In the genomic region with DNA sequence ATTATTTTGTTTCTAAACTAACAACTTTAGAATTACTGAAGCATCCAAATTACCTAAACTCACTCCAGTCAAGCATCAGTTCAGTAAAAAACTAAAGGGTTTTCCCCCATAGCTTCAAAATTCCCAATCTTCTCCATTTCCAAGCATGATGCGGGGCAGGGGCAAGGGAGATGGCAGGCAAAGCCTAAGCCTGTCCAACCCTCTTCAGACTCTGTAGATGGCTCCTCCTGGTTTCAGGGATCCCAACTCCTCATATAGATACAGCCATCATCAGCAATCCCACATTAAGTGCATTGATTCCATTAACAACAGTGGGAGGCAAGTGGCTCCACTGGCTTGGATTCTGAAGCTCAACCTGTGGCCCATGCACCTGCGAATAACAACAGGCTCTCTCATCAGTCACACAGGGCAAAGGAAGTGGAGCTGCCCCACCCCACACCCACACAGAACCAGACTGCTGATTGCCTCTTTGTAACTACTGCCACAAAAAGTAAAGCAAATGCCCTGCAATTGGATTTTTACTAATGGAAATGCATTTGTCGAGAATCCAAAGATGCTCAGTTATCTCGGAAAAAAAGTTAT, we compare ENCODE assay signal across 1 cellular context.
TF ChIP-seq lines count a peak whose summit lies in the region.

No MANE protein-coding gene starts in this region.

TF ChIP-seq in GM12878, 131 proteins besides CTCF, POLR2A, EP300 and RAD21 (continued from another document):
- no peak for TF ChIP-seq ETV6 (conservative IDR thresholded peaks at IDR 0.05 in 1 of 2, IDR thresholded peaks at IDR 0.05 in 1 of 2; ENCODE audit: borderline replicate concordance in 1 of 2, low read depth in 1 of 2)
- 0 out of 3 replicates have a peak, but pooled peaks of 1 of the 2 experiments have one; percentile 27 for TF ChIP-seq EGR1 (IDR thresholded peaks at IDR 0.05; ENCODE audit: borderline replicate concordance in 1 of 2, low read depth in 2 of 2, low read length in 2 of 2)
